8 cellular contexts compared by ENCODE assay signal in the genomic region with DNA sequence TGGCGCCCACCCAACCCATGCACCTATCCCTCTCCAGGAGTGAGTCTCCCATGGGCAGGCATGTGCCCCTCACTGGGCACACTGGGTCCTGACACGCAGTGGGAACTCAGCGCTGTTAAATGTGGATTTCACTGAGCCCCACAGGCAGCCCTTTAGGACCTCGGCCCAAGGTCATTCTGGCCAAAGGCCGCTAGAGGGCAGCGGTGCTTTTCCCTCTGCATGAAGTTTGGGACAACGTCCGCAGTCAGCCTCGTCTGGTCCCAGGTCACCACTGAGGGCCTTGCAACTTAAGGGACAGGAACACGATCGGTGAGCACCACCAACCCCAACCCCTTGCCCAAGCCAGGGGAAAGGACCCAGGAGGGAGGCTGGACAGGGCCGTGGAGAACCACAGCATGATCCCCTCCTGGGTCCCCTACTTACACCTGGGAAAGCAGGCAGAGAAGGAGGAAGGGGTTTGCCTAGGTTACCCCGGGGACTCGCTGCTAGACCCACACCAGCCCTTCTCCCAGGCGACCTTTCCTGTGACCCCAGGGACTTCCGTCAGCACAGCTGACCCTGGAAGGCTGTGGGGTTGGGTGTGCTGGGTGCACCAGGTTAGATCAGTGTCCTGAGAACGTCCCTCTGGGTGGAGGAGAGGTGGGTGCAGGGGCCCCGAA. TPM values are rescaled to one million over a fixed set of nuclear protein-coding genes. Genes with fewer than 3 reads are reported as not detected.
A peak's percentile ranks its signal among the peaks of the same experiment; 100 is the strongest.
DNase-seq lines count a peak whose midpoint lies in the region; ATAC-seq and TF ChIP-seq lines count a peak whose summit lies in the region.

No MANE protein-coding gene starts in this region.

- peaks cover 29% of the 10 kb centered on the region for H3K4me1 ChIP-seq in vagina

- no peaks in the 10 kb centered on the region for H3K4me1 Mint-ChIP-seq in activated T-cell treated with anti-CD3 and anti-CD28 coated beads, Interleukin-2, amount 50 U/mL, for 4 hours (ENCODE audit: low read depth)

- peaks cover 9% of the 10 kb centered on the region for H3K27me3 Mint-ChIP-seq in activated T-cell treated with anti-CD3 and anti-CD28 coated beads, Interleukin-2, amount 50 U/mL, for 4 hours (ENCODE audit: low read depth)

- H3K9me3 ChIP-seq in vagina, result no peaks in the 10 kb centered on the region

- no peak overlapping the region for H3K4me3 ChIP-seq in vagina

- intact Hi-C loops in vagina (cut with DNase I), result no loop called here

- ATAC-seq in HG02870 (IDR thresholded peaks at IDR 0.05; ENCODE audit: unreplicated experiment), result peak; percentile 75
- peak; percentile 55 to 58 for ATAC-seq in activated T-cell treated with anti-CD3 and anti-CD28 coated beads, Interleukin-2, amount 50 U/mL, for 4 hours

- H3K27ac ChIP-seq in vagina, result peak overlapping the region; percentile 53

- no peaks in the 10 kb centered on the region for H3K9me3 Mint-ChIP-seq in activated T-cell treated with anti-CD3 and anti-CD28 coated beads, Interleukin-2, amount 50 U/mL, for 4 hours

- peak; percentile 14 to 87 (median 78) for TF ChIP-seq CTCF in vagina (IDR thresholded peaks at IDR 0.05)

- no peaks in the 10 kb centered on the region for H3K27me3 ChIP-seq in vagina

- no peaks in the 10 kb centered on the region for H3K36me3 ChIP-seq in vagina

- no peaks in the 10 kb centered on the region for H3K36me3 Mint-ChIP-seq in activated T-cell treated with anti-CD3 and anti-CD28 coated beads, Interleukin-2, amount 50 U/mL, for 4 hours (ENCODE audit: insufficient read depth)

- no peak for TF ChIP-seq POLR2A in vagina (IDR thresholded peaks at IDR 0.05)

- H3K4me3 Mint-ChIP-seq in activated T-cell treated with anti-CD3 and anti-CD28 coated beads, Interleukin-2, amount 50 U/mL, for 4 hours, result no peak overlapping the region

- DNase-seq in SIG-M5 treated with dmso at 0.1 percent for 504 hours (lab: John Stamatoyannopoulos, UW; ENCODE audit: unreplicated experiment) (peak; percentile 7), SIG-M5 (lab: John Stamatoyannopoulos, UW) (no peak), NCI-H748 treated with DMSO at 0.1 percent for 48 hours (lab: John Stamatoyannopoulos, UW) (peak; percentile 1), germinal center (ENCODE audit: low spot score) (peak; percentile 69), nucleus accumbens (lab: John Stamatoyannopoulos, UW) (peak in 33 of 56 donors; percentile 6 to 71 (median 24)), vagina (ENCODE audit: extremely low spot score in 2 of 2) (peak in 1 of 2 donors; percentile 72)
- DNase-seq in activated T-cell treated with anti-CD3 and anti-CD28 coated beads, Interleukin-2, amount 50 U/mL, for 4 hours, result no peak

RNA-seq across cellular contexts. Expression of gene CYTL1, which starts 24.0 kb away (rescaled TPM):
- total RNA-seq in activated T-cell treated with anti-CD3 and anti-CD28 coated beads, Interleukin-2, amount 50 U/mL, for 4 hours, result not detected
- 2.0 TPM for total RNA-seq in vagina

RNA-seq across cellular contexts. Expression of gene STK32B, which starts 56.0 kb away (rescaled TPM):
- total RNA-seq in activated T-cell treated with anti-CD3 and anti-CD28 coated beads, Interleukin-2, amount 50 U/mL, for 4 hours, result not detected
- 6.4 TPM for total RNA-seq in vagina

Comparison
In these comparisons a context has a peak if more than half of its experiments do, and no peak if none do; other contexts are left out.
1. DNase-seq: peak in SIG-M5 treated with dmso at 0.1 percent for 504 hours (single experiment), NCI-H748 treated with DMSO at 0.1 percent for 48 hours (single experiment), germinal center (single experiment) and nucleus accumbens (33 of 56); none in SIG-M5 (single experiment) and activated T-cell treated with anti-CD3 and anti-CD28 coated beads, Interleukin-2, amount 50 U/mL, for 4 hours (single experiment).